ENCODE assay signal across 3 cellular contexts in genomic region chr12:93348568-93349435, GRCh38.
TF ChIP-seq lines count a peak whose summit lies in the region.

No MANE protein-coding gene starts in this region.

TF ChIP-seq in SK-N-SH, 30 proteins besides CTCF, POLR2A, EP300 and RAD21 (continued from another document):
- peak; percentile 37; the same call in 1 of the 2 replicates for TF ChIP-seq PBX3 (IDR thresholded peaks at IDR 0.05)
TF ChIP-seq in SK-N-SH: peak in this region for 1.

TF ChIP-seq in SK-N-SH treated with all-trans-retinoic acid at 6 μM for 48 hours, 23 proteins besides CTCF, POLR2A, EP300 and RAD21 (continued from another document):
- TF ChIP-seq TCF4 (CRISPR knock-in tag; IDR thresholded peaks at IDR 0.05; ENCODE audit: borderline replicate concordance) (no peak), ESRRG (CRISPR knock-in tag; IDR thresholded peaks at IDR 0.05) (no peak), CSDC2 (CRISPR knock-in tag; IDR thresholded peaks at IDR 0.05) (no peak), BACH2 (CRISPR knock-in tag; IDR thresholded peaks at IDR 0.05; ENCODE audit: borderline replicate concordance) (no peak), CSRNP3 (CRISPR knock-in tag; IDR thresholded peaks at IDR 0.05) (no peak), ISL1 (CRISPR knock-in tag; IDR thresholded peaks at IDR 0.05) (no peak), ZFP3 (CRISPR knock-in tag; IDR thresholded peaks at IDR 0.05) (no peak), POU6F1 (CRISPR knock-in tag; IDR thresholded peaks at IDR 0.05; ENCODE audit: borderline replicate concordance, low read depth) (no peak), TSHZ2 (CRISPR knock-in tag; IDR thresholded peaks at IDR 0.05) (no peak), ZFP30 (CRISPR knock-in tag; IDR thresholded peaks at IDR 0.05) (no peak), PATZ1 (CRISPR knock-in tag; IDR thresholded peaks at IDR 0.05; ENCODE audit: borderline replicate concordance) (no peak), ARNTL (CRISPR knock-in tag; IDR thresholded peaks at IDR 0.05; ENCODE audit: borderline replicate concordance, low read depth) (no peak)
TF ChIP-seq in SK-N-SH treated with all-trans-retinoic acid at 6 μM for 48 hours: peak in this region for 0.

TF ChIP-seq in K562, 482 proteins besides CTCF, POLR2A, EP300 and RAD21 (continued from another document):
- TF ChIP-seq E2F8 (IDR thresholded peaks at IDR 0.05; ENCODE audit: low read depth, partially characterized antibody) (no peak), ZC3H8 (IDR thresholded peaks at IDR 0.05) (no peak), PTBP1 (IDR thresholded peaks at IDR 0.05; ENCODE audit: low read depth, low read length) (no peak), ZFP91 (CRISPR knock-in tag; IDR thresholded peaks at IDR 0.05) (no peak), MEIS2 (IDR thresholded peaks at IDR 0.05; ENCODE audit: partially characterized antibody) (peak; percentile 11)
